Comparison of ENCODE assay signal across 1 cellular context in genomic region chr1:103220503-103221095, GRCh38.
TF ChIP-seq lines count a peak whose summit lies in the region.

No MANE protein-coding gene starts in this region.

TF ChIP-seq in H1, 55 proteins besides CTCF, POLR2A, EP300 and RAD21 (continued from another document):
- no peak for TF ChIP-seq NRF1 (IDR thresholded peaks at IDR 0.05; ENCODE audit: low read depth, low read length)
